In genomic region chr9:77063645-77064285, GRCh38 we compare ENCODE assay signal across 1 cellular context.
TF ChIP-seq lines count a peak whose summit lies in the region.

No MANE protein-coding gene starts in this region.

TF ChIP-seq in WTC11, 78 proteins besides CTCF, POLR2A, EP300 and RAD21 (continued from another document):
- TF ChIP-seq, protein P1, sequence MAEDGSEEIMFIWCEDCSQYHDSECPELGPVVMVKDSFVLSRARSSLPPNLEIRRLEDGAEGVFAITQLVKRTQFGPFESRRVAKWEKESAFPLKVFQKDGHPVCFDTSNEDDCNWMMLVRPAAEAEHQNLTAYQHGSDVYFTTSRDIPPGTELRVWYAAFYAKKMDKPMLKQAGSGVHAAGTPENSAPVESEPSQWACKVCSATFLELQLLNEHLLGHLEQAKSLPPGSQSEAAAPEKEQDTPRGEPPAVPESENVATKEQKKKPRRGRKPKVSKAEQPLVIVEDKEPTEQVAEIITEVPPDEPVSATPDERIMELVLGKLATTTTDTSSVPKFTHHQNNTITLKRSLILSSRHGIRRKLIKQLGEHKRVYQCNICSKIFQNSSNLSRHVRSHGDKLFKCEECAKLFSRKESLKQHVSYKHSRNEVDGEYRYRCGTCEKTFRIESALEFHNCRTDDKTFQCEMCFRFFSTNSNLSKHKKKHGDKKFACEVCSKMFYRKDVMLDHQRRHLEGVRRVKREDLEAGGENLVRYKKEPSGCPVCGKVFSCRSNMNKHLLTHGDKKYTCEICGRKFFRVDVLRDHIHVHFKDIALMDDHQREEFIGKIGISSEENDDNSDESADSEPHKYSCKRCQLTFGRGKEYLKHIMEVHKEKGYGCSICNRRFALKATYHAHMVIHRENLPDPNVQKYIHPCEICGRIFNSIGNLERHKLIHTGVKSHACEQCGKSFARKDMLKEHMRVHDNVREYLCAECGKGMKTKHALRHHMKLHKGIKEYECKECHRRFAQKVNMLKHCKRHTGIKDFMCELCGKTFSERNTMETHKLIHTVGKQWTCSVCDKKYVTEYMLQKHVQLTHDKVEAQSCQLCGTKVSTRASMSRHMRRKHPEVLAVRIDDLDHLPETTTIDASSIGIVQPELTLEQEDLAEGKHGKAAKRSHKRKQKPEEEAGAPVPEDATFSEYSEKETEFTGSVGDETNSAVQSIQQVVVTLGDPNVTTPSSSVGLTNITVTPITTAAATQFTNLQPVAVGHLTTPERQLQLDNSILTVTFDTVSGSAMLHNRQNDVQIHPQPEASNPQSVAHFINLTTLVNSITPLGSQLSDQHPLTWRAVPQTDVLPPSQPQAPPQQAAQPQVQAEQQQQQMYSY (CRISPR knock-in tag; IDR thresholded peaks at IDR 0.05) = no peak
- TF ChIP-seq RORB (CRISPR knock-in tag; IDR thresholded peaks at IDR 0.05) (no peak), ZNF512 (CRISPR knock-in tag; IDR thresholded peaks at IDR 0.05; ENCODE audit: borderline replicate concordance) (no peak), ZBTB43 (CRISPR knock-in tag; IDR thresholded peaks at IDR 0.05) (no peak), OVOL2 (CRISPR knock-in tag; IDR thresholded peaks at IDR 0.05; ENCODE audit: borderline replicate concordance) (no peak)
- TF ChIP-seq, protein P2, sequence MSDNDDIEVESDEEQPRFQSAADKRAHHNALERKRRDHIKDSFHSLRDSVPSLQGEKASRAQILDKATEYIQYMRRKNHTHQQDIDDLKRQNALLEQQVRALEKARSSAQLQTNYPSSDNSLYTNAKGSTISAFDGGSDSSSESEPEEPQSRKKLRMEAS (CRISPR knock-in tag; IDR thresholded peaks at IDR 0.05) = no peak
- TF ChIP-seq, protein P3, sequence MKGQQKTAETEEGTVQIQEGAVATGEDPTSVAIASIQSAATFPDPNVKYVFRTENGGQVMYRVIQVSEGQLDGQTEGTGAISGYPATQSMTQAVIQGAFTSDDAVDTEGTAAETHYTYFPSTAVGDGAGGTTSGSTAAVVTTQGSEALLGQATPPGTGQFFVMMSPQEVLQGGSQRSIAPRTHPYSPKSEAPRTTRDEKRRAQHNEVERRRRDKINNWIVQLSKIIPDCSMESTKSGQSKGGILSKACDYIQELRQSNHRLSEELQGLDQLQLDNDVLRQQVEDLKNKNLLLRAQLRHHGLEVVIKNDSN (CRISPR knock-in tag; IDR thresholded peaks at IDR 0.05) = no peak
